1 cellular context compared by ENCODE assay signal in genomic region chr13:103006706-103007426, GRCh38.
TF ChIP-seq lines count a peak whose summit lies in the region.

No MANE protein-coding gene starts in this region.

TF ChIP-seq in GM12878, 131 proteins besides CTCF, POLR2A, EP300 and RAD21 (continued from another document and continues in another):
- no peak for TF ChIP-seq PBX3 (IDR thresholded peaks at IDR 0.05; ENCODE audit: insufficient replicate concordance, low read depth, low read length)
- TF ChIP-seq USF2 (IDR thresholded peaks at IDR 0.05; ENCODE audit: borderline replicate concordance, low read depth, low read length): no peak; the same call in 1 of the 2 replicates
- no peak for TF ChIP-seq BRCA1 (IDR thresholded peaks at IDR 0.05; ENCODE audit: low read depth, low read length)
- no peak for TF ChIP-seq CEBPZ (IDR thresholded peaks at IDR 0.05; ENCODE audit: low read depth, low read length)
- no peak for TF ChIP-seq RCOR1 (conservative IDR thresholded peaks at IDR 0.05; ENCODE audit: low read depth, low read length)
- TF ChIP-seq IKZF2 (IDR thresholded peaks at IDR 0.05): peak; percentile 96
- no peak for TF ChIP-seq ZSCAN29 (IDR thresholded peaks at IDR 0.05)
- TF ChIP-seq EGR1 (IDR thresholded peaks at IDR 0.05; ENCODE audit: borderline replicate concordance in 1 of 2, low read depth in 2 of 2, low read length in 2 of 2): no peak
- TF ChIP-seq SMC3 (IDR thresholded peaks at IDR 0.05; ENCODE audit: borderline replicate concordance, low read length): no peak
- no peak for TF ChIP-seq ZBED1 (IDR thresholded peaks at IDR 0.05; ENCODE audit: borderline replicate concordance)
- peak; percentile 30; the same call in 1 of the 2 replicates for TF ChIP-seq PKNOX1 (IDR thresholded peaks at IDR 0.05)
- TF ChIP-seq, protein P1, sequence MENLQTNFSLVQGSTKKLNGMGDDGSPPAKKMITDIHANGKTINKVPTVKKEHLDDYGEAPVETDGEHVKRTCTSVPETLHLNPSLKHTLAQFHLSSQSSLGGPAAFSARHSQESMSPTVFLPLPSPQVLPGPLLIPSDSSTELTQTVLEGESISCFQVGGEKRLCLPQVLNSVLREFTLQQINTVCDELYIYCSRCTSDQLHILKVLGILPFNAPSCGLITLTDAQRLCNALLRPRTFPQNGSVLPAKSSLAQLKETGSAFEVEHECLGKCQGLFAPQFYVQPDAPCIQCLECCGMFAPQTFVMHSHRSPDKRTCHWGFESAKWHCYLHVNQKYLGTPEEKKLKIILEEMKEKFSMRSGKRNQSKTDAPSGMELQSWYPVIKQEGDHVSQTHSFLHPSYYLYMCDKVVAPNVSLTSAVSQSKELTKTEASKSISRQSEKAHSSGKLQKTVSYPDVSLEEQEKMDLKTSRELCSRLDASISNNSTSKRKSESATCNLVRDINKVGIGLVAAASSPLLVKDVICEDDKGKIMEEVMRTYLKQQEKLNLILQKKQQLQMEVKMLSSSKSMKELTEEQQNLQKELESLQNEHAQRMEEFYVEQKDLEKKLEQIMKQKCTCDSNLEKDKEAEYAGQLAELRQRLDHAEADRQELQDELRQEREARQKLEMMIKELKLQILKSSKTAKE (IDR thresholded peaks at IDR 0.05; ENCODE audit: low read depth, poor library complexity, severe bottlenecking): no peak
- TF ChIP-seq, protein P2, sequence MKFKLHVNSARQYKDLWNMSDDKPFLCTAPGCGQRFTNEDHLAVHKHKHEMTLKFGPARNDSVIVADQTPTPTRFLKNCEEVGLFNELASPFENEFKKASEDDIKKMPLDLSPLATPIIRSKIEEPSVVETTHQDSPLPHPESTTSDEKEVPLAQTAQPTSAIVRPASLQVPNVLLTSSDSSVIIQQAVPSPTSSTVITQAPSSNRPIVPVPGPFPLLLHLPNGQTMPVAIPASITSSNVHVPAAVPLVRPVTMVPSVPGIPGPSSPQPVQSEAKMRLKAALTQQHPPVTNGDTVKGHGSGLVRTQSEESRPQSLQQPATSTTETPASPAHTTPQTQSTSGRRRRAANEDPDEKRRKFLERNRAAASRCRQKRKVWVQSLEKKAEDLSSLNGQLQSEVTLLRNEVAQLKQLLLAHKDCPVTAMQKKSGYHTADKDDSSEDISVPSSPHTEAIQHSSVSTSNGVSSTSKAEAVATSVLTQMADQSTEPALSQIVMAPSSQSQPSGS (IDR thresholded peaks at IDR 0.05; ENCODE audit: low read length): peak; percentile 97
- no peak for TF ChIP-seq ELK1 (IDR thresholded peaks at IDR 0.05; ENCODE audit: low read depth, low read length)
- TF ChIP-seq HDAC2 (IDR thresholded peaks at IDR 0.05): no peak
- TF ChIP-seq CBFB (IDR thresholded peaks at IDR 0.05; ENCODE audit: low read depth): peak; percentile 48; the same call in 1 of the 2 replicates
- TF ChIP-seq, protein P3, sequence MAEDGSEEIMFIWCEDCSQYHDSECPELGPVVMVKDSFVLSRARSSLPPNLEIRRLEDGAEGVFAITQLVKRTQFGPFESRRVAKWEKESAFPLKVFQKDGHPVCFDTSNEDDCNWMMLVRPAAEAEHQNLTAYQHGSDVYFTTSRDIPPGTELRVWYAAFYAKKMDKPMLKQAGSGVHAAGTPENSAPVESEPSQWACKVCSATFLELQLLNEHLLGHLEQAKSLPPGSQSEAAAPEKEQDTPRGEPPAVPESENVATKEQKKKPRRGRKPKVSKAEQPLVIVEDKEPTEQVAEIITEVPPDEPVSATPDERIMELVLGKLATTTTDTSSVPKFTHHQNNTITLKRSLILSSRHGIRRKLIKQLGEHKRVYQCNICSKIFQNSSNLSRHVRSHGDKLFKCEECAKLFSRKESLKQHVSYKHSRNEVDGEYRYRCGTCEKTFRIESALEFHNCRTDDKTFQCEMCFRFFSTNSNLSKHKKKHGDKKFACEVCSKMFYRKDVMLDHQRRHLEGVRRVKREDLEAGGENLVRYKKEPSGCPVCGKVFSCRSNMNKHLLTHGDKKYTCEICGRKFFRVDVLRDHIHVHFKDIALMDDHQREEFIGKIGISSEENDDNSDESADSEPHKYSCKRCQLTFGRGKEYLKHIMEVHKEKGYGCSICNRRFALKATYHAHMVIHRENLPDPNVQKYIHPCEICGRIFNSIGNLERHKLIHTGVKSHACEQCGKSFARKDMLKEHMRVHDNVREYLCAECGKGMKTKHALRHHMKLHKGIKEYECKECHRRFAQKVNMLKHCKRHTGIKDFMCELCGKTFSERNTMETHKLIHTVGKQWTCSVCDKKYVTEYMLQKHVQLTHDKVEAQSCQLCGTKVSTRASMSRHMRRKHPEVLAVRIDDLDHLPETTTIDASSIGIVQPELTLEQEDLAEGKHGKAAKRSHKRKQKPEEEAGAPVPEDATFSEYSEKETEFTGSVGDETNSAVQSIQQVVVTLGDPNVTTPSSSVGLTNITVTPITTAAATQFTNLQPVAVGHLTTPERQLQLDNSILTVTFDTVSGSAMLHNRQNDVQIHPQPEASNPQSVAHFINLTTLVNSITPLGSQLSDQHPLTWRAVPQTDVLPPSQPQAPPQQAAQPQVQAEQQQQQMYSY (CRISPR knock-in tag; IDR thresholded peaks at IDR 0.05): no peak
- peak; percentile 50; the same call in 1 of the 2 replicates for TF ChIP-seq ZNF217 (IDR thresholded peaks at IDR 0.05)
- no peak for TF ChIP-seq SREBF1 (IDR thresholded peaks at IDR 0.05; ENCODE audit: low read length)
- no peak for TF ChIP-seq CHD4 (IDR thresholded peaks at IDR 0.05)
- TF ChIP-seq SUZ12 (IDR thresholded peaks at IDR 0.05; ENCODE audit: unreplicated experiment): no peak
- no peak for TF ChIP-seq KAT2A (conservative IDR thresholded peaks at IDR 0.05; ENCODE audit: control insufficient read depth, low read depth, low read length)
- TF ChIP-seq POLR2AphosphoS5 (IDR thresholded peaks at IDR 0.05; ENCODE audit: low read length): 0 out of 2 replicates have a peak, but pooled peaks have one; percentile 38
- TF ChIP-seq HCFC1 (IDR thresholded peaks at IDR 0.05; ENCODE audit: low read length): no peak
- TF ChIP-seq SUPT20H (IDR thresholded peaks at IDR 0.05; ENCODE audit: borderline replicate concordance, control insufficient read depth, low read depth, low read length): no peak
- TF ChIP-seq, protein P4, sequence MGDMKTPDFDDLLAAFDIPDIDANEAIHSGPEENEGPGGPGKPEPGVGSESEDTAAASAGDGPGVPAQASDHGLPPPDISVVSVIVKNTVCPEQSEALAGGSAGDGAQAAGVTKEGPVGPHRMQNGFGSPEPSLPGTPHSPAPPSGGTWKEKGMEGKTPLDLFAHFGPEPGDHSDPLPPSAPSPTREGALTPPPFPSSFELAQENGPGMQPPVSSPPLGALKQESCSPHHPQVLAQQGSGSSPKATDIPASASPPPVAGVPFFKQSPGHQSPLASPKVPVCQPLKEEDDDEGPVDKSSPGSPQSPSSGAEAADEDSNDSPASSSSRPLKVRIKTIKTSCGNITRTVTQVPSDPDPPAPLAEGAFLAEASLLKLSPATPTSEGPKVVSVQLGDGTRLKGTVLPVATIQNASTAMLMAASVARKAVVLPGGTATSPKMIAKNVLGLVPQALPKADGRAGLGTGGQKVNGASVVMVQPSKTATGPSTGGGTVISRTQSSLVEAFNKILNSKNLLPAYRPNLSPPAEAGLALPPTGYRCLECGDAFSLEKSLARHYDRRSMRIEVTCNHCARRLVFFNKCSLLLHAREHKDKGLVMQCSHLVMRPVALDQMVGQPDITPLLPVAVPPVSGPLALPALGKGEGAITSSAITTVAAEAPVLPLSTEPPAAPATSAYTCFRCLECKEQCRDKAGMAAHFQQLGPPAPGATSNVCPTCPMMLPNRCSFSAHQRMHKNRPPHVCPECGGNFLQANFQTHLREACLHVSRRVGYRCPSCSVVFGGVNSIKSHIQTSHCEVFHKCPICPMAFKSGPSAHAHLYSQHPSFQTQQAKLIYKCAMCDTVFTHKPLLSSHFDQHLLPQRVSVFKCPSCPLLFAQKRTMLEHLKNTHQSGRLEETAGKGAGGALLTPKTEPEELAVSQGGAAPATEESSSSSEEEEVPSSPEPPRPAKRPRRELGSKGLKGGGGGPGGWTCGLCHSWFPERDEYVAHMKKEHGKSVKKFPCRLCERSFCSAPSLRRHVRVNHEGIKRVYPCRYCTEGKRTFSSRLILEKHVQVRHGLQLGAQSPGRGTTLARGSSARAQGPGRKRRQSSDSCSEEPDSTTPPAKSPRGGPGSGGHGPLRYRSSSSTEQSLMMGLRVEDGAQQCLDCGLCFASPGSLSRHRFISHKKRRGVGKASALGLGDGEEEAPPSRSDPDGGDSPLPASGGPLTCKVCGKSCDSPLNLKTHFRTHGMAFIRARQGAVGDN (IDR thresholded peaks at IDR 0.05): no peak; the same call in 1 of the 2 replicates
- TF ChIP-seq, protein P5, sequence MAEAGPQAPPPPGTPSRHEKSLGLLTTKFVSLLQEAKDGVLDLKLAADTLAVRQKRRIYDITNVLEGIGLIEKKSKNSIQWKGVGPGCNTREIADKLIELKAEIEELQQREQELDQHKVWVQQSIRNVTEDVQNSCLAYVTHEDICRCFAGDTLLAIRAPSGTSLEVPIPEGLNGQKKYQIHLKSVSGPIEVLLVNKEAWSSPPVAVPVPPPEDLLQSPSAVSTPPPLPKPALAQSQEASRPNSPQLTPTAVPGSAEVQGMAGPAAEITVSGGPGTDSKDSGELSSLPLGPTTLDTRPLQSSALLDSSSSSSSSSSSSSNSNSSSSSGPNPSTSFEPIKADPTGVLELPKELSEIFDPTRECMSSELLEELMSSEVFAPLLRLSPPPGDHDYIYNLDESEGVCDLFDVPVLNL (IDR thresholded peaks at IDR 0.05; ENCODE audit: low read depth, low read length): no peak
- TF ChIP-seq BCL11A (IDR thresholded peaks at IDR 0.05; ENCODE audit: low read depth, low read length): peak; percentile 87
- TF ChIP-seq TCF3 (IDR thresholded peaks at IDR 0.05; ENCODE audit: borderline replicate concordance, insufficient read depth, low read depth, low read length): no peak
- TF ChIP-seq, protein P6, sequence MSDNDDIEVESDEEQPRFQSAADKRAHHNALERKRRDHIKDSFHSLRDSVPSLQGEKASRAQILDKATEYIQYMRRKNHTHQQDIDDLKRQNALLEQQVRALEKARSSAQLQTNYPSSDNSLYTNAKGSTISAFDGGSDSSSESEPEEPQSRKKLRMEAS (IDR thresholded peaks at IDR 0.05; ENCODE audit: low read depth, low read length): no peak
- TF ChIP-seq ATF7 (IDR thresholded peaks at IDR 0.05; ENCODE audit: low read depth): peak; percentile 97
- TF ChIP-seq HDAC6 (IDR thresholded peaks at IDR 0.05; ENCODE audit: unreplicated experiment): no peak
- TF ChIP-seq JUNB (IDR thresholded peaks at IDR 0.05): peak; percentile 89
- no peak; the same call in 1 of the 2 replicates for TF ChIP-seq TCF7 (IDR thresholded peaks at IDR 0.05; ENCODE audit: borderline replicate concordance)
- TF ChIP-seq, protein P7, sequence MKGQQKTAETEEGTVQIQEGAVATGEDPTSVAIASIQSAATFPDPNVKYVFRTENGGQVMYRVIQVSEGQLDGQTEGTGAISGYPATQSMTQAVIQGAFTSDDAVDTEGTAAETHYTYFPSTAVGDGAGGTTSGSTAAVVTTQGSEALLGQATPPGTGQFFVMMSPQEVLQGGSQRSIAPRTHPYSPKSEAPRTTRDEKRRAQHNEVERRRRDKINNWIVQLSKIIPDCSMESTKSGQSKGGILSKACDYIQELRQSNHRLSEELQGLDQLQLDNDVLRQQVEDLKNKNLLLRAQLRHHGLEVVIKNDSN (IDR thresholded peaks at IDR 0.05; ENCODE audit: borderline replicate concordance, extremely low read length, insufficient read depth, low read depth, low read length): no peak
